Comparison of ENCODE assay signal across 8 cellular contexts in the genomic region with DNA sequence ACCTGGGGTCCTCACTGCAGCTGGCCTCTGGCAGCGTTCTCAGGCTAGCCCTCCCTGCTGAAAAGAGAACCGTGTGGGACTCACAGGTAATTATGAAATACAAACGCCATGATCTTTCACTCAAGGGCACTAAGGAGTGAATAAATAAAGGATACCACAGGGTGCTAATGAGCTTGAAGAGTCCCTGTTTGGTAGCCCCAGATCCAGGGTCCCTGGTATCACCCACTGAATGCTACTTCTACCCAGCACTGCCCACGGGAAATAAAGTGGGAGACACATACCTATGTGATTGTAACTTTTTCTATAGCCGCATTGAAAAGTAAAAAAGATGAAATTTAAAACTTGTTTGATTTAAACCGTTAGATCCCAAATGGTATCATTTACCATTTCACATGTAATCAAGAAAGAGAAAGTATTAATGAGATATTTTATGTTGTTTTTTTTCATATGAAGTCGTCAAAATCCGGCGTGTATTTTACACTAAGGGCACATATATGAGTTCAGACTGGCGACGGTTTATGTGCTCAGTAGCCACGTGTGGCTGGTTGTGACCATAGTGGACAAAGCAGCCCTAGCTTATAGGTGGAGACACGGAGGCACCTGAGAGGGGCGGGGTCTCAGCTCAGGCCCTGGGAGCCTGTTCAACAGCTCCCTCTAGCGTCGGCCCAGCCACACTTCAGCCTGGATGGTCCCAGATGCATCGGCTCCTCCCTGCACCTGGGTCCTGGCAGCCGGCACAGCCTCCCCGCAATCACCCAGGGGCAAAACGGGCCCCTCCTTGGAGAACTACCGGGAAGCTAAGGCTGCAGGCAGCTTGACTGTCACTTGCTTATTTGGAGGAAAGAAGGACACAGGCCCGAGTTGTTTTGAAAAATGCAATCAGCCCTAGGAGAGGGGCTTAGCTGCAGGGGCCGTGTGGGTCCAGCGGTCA. TPM values are rescaled to one million over a fixed set of nuclear protein-coding genes. Genes with fewer than 3 reads are reported as not detected.
DNase-seq lines count a peak whose midpoint lies in the region; ATAC-seq and TF ChIP-seq lines count a peak whose summit lies in the region.

No MANE protein-coding gene starts in this region.

- TF ChIP-seq CTCF in CD14-positive monocyte (IDR thresholded peaks at IDR 0.05): peak; percentile 99
- TF ChIP-seq CTCF in dorsolateral prefrontal cortex (IDR thresholded peaks at IDR 0.05 in 54 of 56, conservative IDR thresholded peaks at IDR 0.05 in 2 of 56; ENCODE audit: low read depth in 1 of 56, partially characterized antibody in 56 of 56): peak; percentile 55 to 99 (median 96)

- H3K4me1 Mint-ChIP-seq in CD14-positive monocyte: peaks cover 75% of the 10 kb centered on the region

- no peaks in the 10 kb centered on the region for H3K27me3 ChIP-seq in dorsolateral prefrontal cortex

- peak; percentile 50 for ATAC-seq in GM19372 (IDR thresholded peaks at IDR 0.05; ENCODE audit: low read depth, unreplicated experiment)
- ATAC-seq in HG03469 (IDR thresholded peaks at IDR 0.05; ENCODE audit: unreplicated experiment): peak; percentile 31

- H3K9me3 Mint-ChIP-seq in CD14-positive monocyte: peaks cover 0 to 6% (median 3%) of the 10 kb centered on the region in 7 donors

- peak overlapping the region; percentile 58 to 85 for H3K4me3 Mint-ChIP-seq in CD14-positive monocyte

- peaks cover 32 to 47% of the 10 kb centered on the region in 2 donors for H3K36me3 Mint-ChIP-seq in CD14-positive monocyte

- peak overlapping the region in 5 of 59 donors; percentile 5 to 14 (median 9) for H3K4me3 ChIP-seq in dorsolateral prefrontal cortex

- intact Hi-C loops in CD14-positive monocyte (cut with micrococcal nuclease) (loop anchor here (1.0 to 5.0 kb wide), 4 partner anchors 26 to 138 kb away; no protein-coding TSS in a partner anchor), dorsolateral prefrontal cortex (cut with DNase I) (loop anchor here (1.0 to 5.0 kb wide), 6 partner anchors 37 to 287 kb away; a partner anchor contains a TSS)

- peak; percentile 84 for DNase-seq in CD14-positive monocyte (ENCODE audit: low spot score)
- peak; percentile 91 for DNase-seq in NCI-H69 (lab: John Stamatoyannopoulos, UW)
- peak; percentile 75 to 77 for DNase-seq in activated CD4-positive, alpha-beta T cell treated with anti-CD3 and anti-CD28 coated beads, Interleukin-2, amount 50 U/mL, for 4 hours
- peak; percentile 64 to 85 (median 73) for DNase-seq in dorsolateral prefrontal cortex
- DNase-seq in medulla oblongata (ENCODE audit: extremely low spot score): peak; percentile 78
- peak; percentile 56 for DNase-seq in stimulated activated CD8-positive, alpha-beta memory T cell treated with anti-CD3 and anti-CD28 coated beads, Interleukin-15, amount 100 ng/mL, for 1 hour (ENCODE audit: low read depth)

- H3K27me3 Mint-ChIP-seq in CD14-positive monocyte (ENCODE audit: low read depth in 3 of 3): peaks cover 0 to 7% (median 1%) of the 10 kb centered on the region in 3 donors

- peak overlapping the region; percentile 92 to 99 (median 97) for H3K27ac Mint-ChIP-seq in CD14-positive monocyte

- peak overlapping the region in 4 of 59 donors; percentile 5 to 22 (median 8) for H3K27ac ChIP-seq in dorsolateral prefrontal cortex

RNA-seq across cellular contexts. Expression of a gene that starts 39.2 kb away (rescaled TPM):
- polyA plus RNA-seq in CD14-positive monocyte: 10 to 100 TPM; 22.7 to 23.6 TPM
- total RNA-seq in dorsolateral prefrontal cortex: 10 to 100 TPM; 11.1 to 44.4 (median 22.4) TPM
